8 cellular contexts compared by ENCODE assay signal in genomic region chr21:26405735-26406361, GRCh38.
DNase-seq lines count a peak whose midpoint lies in the region; ATAC-seq, FAIRE-seq and TF ChIP-seq lines count a peak whose summit lies in the region.

No MANE protein-coding gene starts in this region.

- no peak overlapping the region for H4K5ac ChIP-seq in H1 (ENCODE audit: insufficient read length, low read depth, low read length)

- WGBS in H1 (ENCODE audit: extremely low coverage in 1 of 2, insufficient coverage in 1 of 2, insufficient read length in 1 of 2, insufficient replicate concordance in 2 of 2, low coverage in 1 of 2, low lambda C conversion rate in 2 of 2, missing lambda C conversion rate in 1 of 2), 2 experiments = 90% methylated on average over 9 of the region's 9 CpGs; no CpG with 5 or more reads in 1 of the 2 experiments

- peak overlapping the region; percentile 65; the same call in 1 of the 2 replicates for H2BK15ac ChIP-seq in H1 (ENCODE audit: low read length)

- no peak overlapping the region for H3K27ac ChIP-seq in H1 (ENCODE audit: low read depth, low read length)

- H2AFZ ChIP-seq in H1 (ENCODE audit: low read length) = peak overlapping the region; percentile 24; the same call in 1 of the 2 replicates

- no peak overlapping the region for H3K4me3 ChIP-seq in NB4 (ENCODE audit: low read depth, low read length)
- H3K4me3 ChIP-seq in H1 (ENCODE audit: extremely low read depth in 1 of 4, insufficient read depth in 2 of 4, low read depth in 3 of 4, low read length in 4 of 4) = no peak overlapping the region

- H3K27ac Mint-ChIP-seq in activated CD8-positive, alpha-beta memory T cell treated with anti-CD3 and anti-CD28 coated beads, Interleukin-2, amount 10 ng/mL, durations not matched to agents 7 days and 5 days = peak overlapping the region; percentile 24
- peak overlapping the region; percentile 46 for H3K27ac Mint-ChIP-seq in progenitor cell of endocrine pancreas

- TF ChIP-seq CTCF in NB4 (IDR thresholded peaks at IDR 0.05; ENCODE audit: low read depth, low read length) (no peak), H1 (IDR thresholded peaks at IDR 0.05; ENCODE audit: control extremely low read depth in 1 of 3, insufficient read depth in 1 of 3, low read depth in 1 of 3, low read length in 3 of 3) (no peak), progenitor cell of endocrine pancreas (IDR thresholded peaks at IDR 0.05; ENCODE audit: unreplicated experiment) (no peak)

- H4K8ac ChIP-seq in H1 (ENCODE audit: extremely low read depth, insufficient read depth, low read length) = no peak overlapping the region

- CTCF ChIA-PET in activated CD8-positive, alpha-beta memory T cell treated with anti-CD3 and anti-CD28 coated beads, Interleukin-2, amount 10 ng/mL, durations not matched to agents 7 days and 5 days (lab: Charles Lee) = no interaction called here
- CTCF ChIA-PET in H1 (lab: Charles Lee; ENCODE audit: partially characterized antibody) = interaction anchor here (1.3 kb wide), 1 partner anchor 19 kb away, joined by 4 read pairs; no protein-coding TSS in a partner anchor

- POLR2A ChIA-PET in H1 (lab: Charles Lee; ENCODE audit: partially characterized antibody) = interaction anchor here (0.5 kb wide), 1 partner anchor 21 kb away, joined by 3 read pairs; no protein-coding TSS in a partner anchor

- no peak for TF ChIP-seq POLR2A in NB4 (IDR thresholded peaks at IDR 0.05; ENCODE audit: extremely low read depth, insufficient read length)
- TF ChIP-seq POLR2A in H1 (IDR thresholded peaks at IDR 0.05; ENCODE audit: control extremely low read depth in 1 of 2, low read depth in 2 of 2, low read length in 2 of 2) = no peak

- no peak for DNase-seq in activated CD8-positive, alpha-beta memory T cell treated with anti-CD3 and anti-CD28 coated beads, Interleukin-2, amount 10 ng/mL, durations not matched to agents 7 days and 5 days
- no peak for DNase-seq in activated CD8-positive, alpha-beta memory T cell treated with anti-CD3 and anti-CD28 coated beads, Interleukin-2, amount 50 U/mL, for 4 hours
- DNase-seq in NB4 (ENCODE audit: low read depth) (peak; percentile 71), H1 (ENCODE audit: low read depth in 1 of 2, low spot score in 2 of 2) (no peak), progenitor cell of endocrine pancreas (ENCODE audit: low spot score, unreplicated experiment) (no peak), NCI-H146 treated with DMSO at 0.1 percent for 48 hours (lab: John Stamatoyannopoulos, UW; ENCODE audit: unreplicated experiment) (no peak), hypothalamus (lab: John Stamatoyannopoulos, UW) (no peak)

- peak overlapping the region; percentile 93 for H2BK20ac ChIP-seq in H1 (ENCODE audit: low read length)

- H3K56ac ChIP-seq in H1 (replicated peaks; ENCODE audit: insufficient read length, low read depth, low read length) = no peak overlapping the region

- peak; percentile 53 for ATAC-seq in activated CD8-positive, alpha-beta memory T cell treated with anti-CD3 and anti-CD28 coated beads, Interleukin-2, amount 10 ng/mL, durations not matched to agents 7 days and 5 days
- no peak for ATAC-seq in HG03025 (IDR thresholded peaks at IDR 0.05; ENCODE audit: low FRiP score, unreplicated experiment)

- no peaks in the 10 kb centered on the region for H3K36me3 ChIP-seq in H1 (ENCODE audit: control insufficient read depth in 2 of 4, insufficient read depth in 4 of 4, low read length in 3 of 4)

- H3K4me3 Mint-ChIP-seq in activated CD8-positive, alpha-beta memory T cell treated with anti-CD3 and anti-CD28 coated beads, Interleukin-2, amount 10 ng/mL, durations not matched to agents 7 days and 5 days = no peak overlapping the region
- H3K4me3 Mint-ChIP-seq in progenitor cell of endocrine pancreas (ENCODE audit: low read depth) = no peak overlapping the region

- no peak overlapping the region for H2AK5ac ChIP-seq in H1 (ENCODE audit: low read depth, low read length)

- no peaks in the 10 kb centered on the region for H3K36me3 Mint-ChIP-seq in activated CD8-positive, alpha-beta memory T cell treated with anti-CD3 and anti-CD28 coated beads, Interleukin-2, amount 10 ng/mL, durations not matched to agents 7 days and 5 days
- no peaks in the 10 kb centered on the region for H3K36me3 Mint-ChIP-seq in progenitor cell of endocrine pancreas (ENCODE audit: insufficient read depth)

- no peaks in the 10 kb centered on the region for H3K23me2 ChIP-seq in H1 (ENCODE audit: low read depth, low read length)

- H4K20me1 ChIP-seq in H1 (replicated peaks in 1 of 2; ENCODE audit: control insufficient read depth in 1 of 2, insufficient read depth in 2 of 2, low read length in 2 of 2) = no peaks in the 10 kb centered on the region

- TF ChIP-seq RAD21 in H1 (IDR thresholded peaks at IDR 0.05 in 1 of 2, conservative IDR thresholded peaks at IDR 0.05 in 1 of 2; ENCODE audit: low read depth in 2 of 2, low read length in 2 of 2) = no peak

- H3K4me2 ChIP-seq in H1 (ENCODE audit: insufficient read depth in 1 of 2, low read depth in 2 of 2, low read length in 2 of 2) = no peak overlapping the region

- H3K4ac ChIP-seq in H1 (replicated peaks; ENCODE audit: insufficient read length, low read depth, low read length) = no peak overlapping the region

- no peak for FAIRE-seq in H1 (lab: Jason Lieb, UNC)

- TF ChIP-seq EP300 in H1 (IDR thresholded peaks at IDR 0.05; ENCODE audit: borderline replicate concordance in 1 of 2, low read depth in 2 of 2, low read length in 2 of 2) = no peak

- H3K27me3 ChIP-seq in H1 (replicated peaks in 1 of 4; ENCODE audit: control insufficient read depth in 3 of 4, extremely low read depth in 1 of 4, insufficient read depth in 3 of 4, low read length in 3 of 4) = no peaks in the 10 kb centered on the region; a peak in 1 of 7 replicates

- H3K9me3 Mint-ChIP-seq in activated CD8-positive, alpha-beta memory T cell treated with anti-CD3 and anti-CD28 coated beads, Interleukin-2, amount 10 ng/mL, durations not matched to agents 7 days and 5 days (ENCODE audit: low read depth) = peaks cover 3% of the 10 kb centered on the region
- no peaks in the 10 kb centered on the region for H3K9me3 Mint-ChIP-seq in progenitor cell of endocrine pancreas (ENCODE audit: low read depth)

- no peaks in the 10 kb centered on the region for H3K79me2 ChIP-seq in H1 (ENCODE audit: control insufficient read depth in 1 of 2, insufficient read depth in 2 of 2, low read length in 2 of 2)

- no peaks in the 10 kb centered on the region for H3K27me3 Mint-ChIP-seq in activated CD8-positive, alpha-beta memory T cell treated with anti-CD3 and anti-CD28 coated beads, Interleukin-2, amount 10 ng/mL, durations not matched to agents 7 days and 5 days
- no peaks in the 10 kb centered on the region for H3K27me3 Mint-ChIP-seq in progenitor cell of endocrine pancreas

- 0 out of 2 replicates have a peak overlapping the region, but pooled peaks have one; percentile 21 for H3K18ac ChIP-seq in H1 (ENCODE audit: extremely low read depth, low read length)

- H3K79me1 ChIP-seq in H1 (ENCODE audit: low read depth, low read length) = no peaks in the 10 kb centered on the region

- peak overlapping the region in 1 of 4 experiments; percentile 32; a peak in 1 of 7 replicates for H3K9ac ChIP-seq in H1 (replicated peaks in 1 of 4; ENCODE audit: extremely low read depth in 1 of 4, low read depth in 3 of 4, low read length in 3 of 4)

- peaks cover 0 to 2% (median under 1%) of the 10 kb centered on the region in 4 experiments; a peak in 2 of 7 replicates for H3K4me1 ChIP-seq in H1 (replicated peaks in 1 of 4; ENCODE audit: control insufficient read depth in 3 of 4, insufficient read depth in 4 of 4, low read length in 3 of 4)

- no peak overlapping the region for H3K14ac ChIP-seq in H1 (ENCODE audit: insufficient read length)

- peak overlapping the region; percentile 97 for H2BK12ac ChIP-seq in H1 (ENCODE audit: low read depth, low read length)

- no peak overlapping the region for H2BK120ac ChIP-seq in H1 (replicated peaks; ENCODE audit: low read depth, low read length)

- H4K91ac ChIP-seq in H1 (replicated peaks; ENCODE audit: insufficient read length, low read length) = peak overlapping the region; percentile 58

- H3K23ac ChIP-seq in H1 (ENCODE audit: insufficient read length) = no peak overlapping the region

- H2BK5ac ChIP-seq in H1 (ENCODE audit: low read depth, low read length) = 0 out of 2 replicates have a peak overlapping the region, but pooled peaks have one; percentile 27

- peaks cover 8% of the 10 kb centered on the region for H3K4me1 Mint-ChIP-seq in activated CD8-positive, alpha-beta memory T cell treated with anti-CD3 and anti-CD28 coated beads, Interleukin-2, amount 10 ng/mL, durations not matched to agents 7 days and 5 days
- peaks cover 4% of the 10 kb centered on the region for H3K4me1 Mint-ChIP-seq in progenitor cell of endocrine pancreas (ENCODE audit: low read depth)

- H3K9me3 ChIP-seq in H1 (ENCODE audit: insufficient read depth in 2 of 2, low read depth in 1 of 2, low read length in 1 of 2) = no peaks in the 10 kb centered on the region

TF ChIP-seq in H1, 55 proteins besides CTCF, POLR2A, EP300 and RAD21:
- no peak for TF ChIP-seq SUZ12 (IDR thresholded peaks at IDR 0.05; ENCODE audit: low read length)
- TF ChIP-seq SIN3A (conservative IDR thresholded peaks at IDR 0.05 in 1 of 2, IDR thresholded peaks at IDR 0.05 in 1 of 2; ENCODE audit: low read depth in 1 of 2, low read length in 2 of 2) = no peak
- TF ChIP-seq FOSL1 (IDR thresholded peaks at IDR 0.05; ENCODE audit: insufficient read depth, low read depth, low read length) = no peak
- no peak for TF ChIP-seq NRF1 (IDR thresholded peaks at IDR 0.05; ENCODE audit: low read depth, low read length)
- no peak for TF ChIP-seq TAF7 (optimal IDR thresholded peaks at IDR 0.05; ENCODE audit: borderline replicate concordance, low read depth, low read length)
- TF ChIP-seq SAP30 (IDR thresholded peaks at IDR 0.05; ENCODE audit: insufficient read depth, insufficient replicate concordance, low read length) = no peak
- no peak for TF ChIP-seq PHF8 (conservative IDR thresholded peaks at IDR 0.05; ENCODE audit: low read depth, low read length)
- peak; percentile 98 for TF ChIP-seq MAFK (IDR thresholded peaks at IDR 0.05; ENCODE audit: low read depth, low read length)
- TF ChIP-seq BACH1 (IDR thresholded peaks at IDR 0.05; ENCODE audit: low read length) = peak; percentile 100
- TF ChIP-seq TAF1 (IDR thresholded peaks at IDR 0.05; ENCODE audit: low read depth, low read length) = no peak
